In genomic region chr11:18590573-18590972, GRCh38 we compare ENCODE assay signal across 1 cellular context.
TF ChIP-seq lines count a peak whose summit lies in the region.

No MANE protein-coding gene starts in this region.

TF ChIP-seq in IMR-90, 13 proteins besides CTCF, POLR2A, EP300 and RAD21:
- TF ChIP-seq MAZ (IDR thresholded peaks at IDR 0.05; ENCODE audit: borderline replicate concordance, low read depth, low read length) (no peak), FOS (IDR thresholded peaks at IDR 0.05; ENCODE audit: low read depth, low read length) (no peak), RFX5 (IDR thresholded peaks at IDR 0.05; ENCODE audit: low read depth, low read length) (no peak), ELK1 (IDR thresholded peaks at IDR 0.05; ENCODE audit: borderline replicate concordance, low read depth, low read length) (no peak), CHD1 (IDR thresholded peaks at IDR 0.05; ENCODE audit: low read depth, low read length) (no peak), RCOR1 (IDR thresholded peaks at IDR 0.05; ENCODE audit: insufficient replicate concordance, low read length) (no peak), MAFK (IDR thresholded peaks at IDR 0.05; ENCODE audit: low read depth, low read length) (no peak), SMC3 (IDR thresholded peaks at IDR 0.05; ENCODE audit: low read depth, low read length) (no peak), NFE2L2 (IDR thresholded peaks at IDR 0.05; ENCODE audit: low read depth, low read length) (no peak), CEBPB (IDR thresholded peaks at IDR 0.05; ENCODE audit: low read depth, low read length) (no peak), BHLHE40 (IDR thresholded peaks at IDR 0.05; ENCODE audit: low read depth, low read length) (no peak), MXI1 (IDR thresholded peaks at IDR 0.05; ENCODE audit: borderline replicate concordance, low read depth, low read length) (no peak), USF2 (IDR thresholded peaks at IDR 0.05; ENCODE audit: low read depth, low read length) (no peak)
